Comparison of ENCODE assay signal across 17 cellular contexts in the genomic region with DNA sequence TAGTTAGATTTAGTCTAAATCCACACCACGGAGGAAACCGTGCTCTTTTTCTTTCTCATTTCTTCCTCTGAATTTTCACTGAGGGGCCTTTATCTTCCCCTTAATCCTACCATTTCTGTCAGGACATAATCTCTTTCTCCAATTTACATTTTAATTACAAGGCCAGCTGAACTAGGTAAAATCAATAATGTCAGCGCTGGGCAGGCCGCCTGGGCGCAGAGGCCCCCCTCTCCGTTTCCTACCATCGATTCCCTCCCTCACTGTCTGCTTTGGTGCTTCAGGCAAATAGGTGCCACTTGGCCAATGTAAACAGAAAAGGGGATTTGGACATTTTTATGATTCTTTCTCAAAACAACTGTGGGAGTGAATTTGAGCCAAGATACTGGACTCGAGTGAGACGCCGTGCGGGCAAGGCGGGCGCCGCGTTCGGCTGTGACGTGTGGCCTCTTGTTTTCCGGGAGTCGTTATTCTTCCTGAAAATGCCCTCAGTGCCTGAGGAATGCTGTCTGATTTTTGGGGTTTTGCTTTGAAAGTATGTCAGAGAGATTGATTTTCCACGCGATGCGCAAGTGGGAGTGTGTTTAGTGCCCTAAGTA. TPM values are rescaled to one million over a fixed set of nuclear protein-coding genes. Genes with fewer than 3 reads are reported as not detected.
DNase-seq lines count a peak whose midpoint lies in the region; ATAC-seq and TF ChIP-seq lines count a peak whose summit lies in the region.
"Had no signal": no experiment of that assay in that cellular context is flagged by ENCODE, and none has a peak within 500 bp of the region (broad histone marks: within the 10 kb centered on the region; RNA-seq: fewer than 3 reads in every experiment).

No MANE protein-coding gene starts in this region.

- H3K27me3 ChIP-seq in lower lobe of right lung (ENCODE audit: low read depth): no peaks in the 10 kb centered on the region
- H3K27me3 ChIP-seq in upper lobe of right lung: no peaks in the 10 kb centered on the region

- H3K36me3 ChIP-seq in lower lobe of right lung (peaks cover 59% of the 10 kb centered on the region), upper lobe of right lung (peaks cover 43% of the 10 kb centered on the region)

- no peaks in the 10 kb centered on the region for H3K9me3 Mint-ChIP-seq in chondrocyte (ENCODE audit: low read depth)
- H3K9me3 Mint-ChIP-seq in activated T-helper 17 cell treated with anti-CD3 and anti-CD28 coated beads, Interleukin-2, amount 50 U/mL, for 72 hours: no peaks in the 10 kb centered on the region

- ATAC-seq in left ventricle myocardium superior (no peak), lower lobe of right lung (no peak), upper lobe of right lung (no peak)
- no peak for ATAC-seq in activated T-helper 17 cell treated with anti-CD3 and anti-CD28 coated beads, Interleukin-2, amount 50 U/mL, for 72 hours (replicated peaks)

- H3K9me3 ChIP-seq in lower lobe of right lung (no peaks in the 10 kb centered on the region), upper lobe of right lung (no peaks in the 10 kb centered on the region)

- TF ChIP-seq CTCF in chondrocyte (IDR thresholded peaks at IDR 0.05): no peak
- no peak for TF ChIP-seq CTCF in lower lobe of right lung (IDR thresholded peaks at IDR 0.05)
- TF ChIP-seq CTCF in upper lobe of right lung (IDR thresholded peaks at IDR 0.05): no peak

- peaks cover 13% of the 10 kb centered on the region for H3K4me1 ChIP-seq in lower lobe of right lung
- peaks cover 7% of the 10 kb centered on the region for H3K4me1 ChIP-seq in upper lobe of right lung

- no peak overlapping the region for H3K4me3 Mint-ChIP-seq in chondrocyte (ENCODE audit: unreplicated experiment)
- H3K4me3 Mint-ChIP-seq in activated T-helper 17 cell treated with anti-CD3 and anti-CD28 coated beads, Interleukin-2, amount 50 U/mL, for 72 hours: no peak overlapping the region

- H3K27ac ChIP-seq in lower lobe of right lung (no peak overlapping the region), upper lobe of right lung (no peak overlapping the region)
- H3K27ac ChIP-seq: C4-2B, KMS-11 had no signal

- H3K4me1 Mint-ChIP-seq in chondrocyte (ENCODE audit: low read depth): no peaks in the 10 kb centered on the region
- H3K4me1 Mint-ChIP-seq in activated T-helper 17 cell treated with anti-CD3 and anti-CD28 coated beads, Interleukin-2, amount 50 U/mL, for 72 hours: no peaks in the 10 kb centered on the region

- H3K36me3 Mint-ChIP-seq in chondrocyte (ENCODE audit: low read depth): peaks cover 21% of the 10 kb centered on the region
- peaks cover 24% of the 10 kb centered on the region for H3K36me3 Mint-ChIP-seq in activated T-helper 17 cell treated with anti-CD3 and anti-CD28 coated beads, Interleukin-2, amount 50 U/mL, for 72 hours (ENCODE audit: low read depth)

- no peaks in the 10 kb centered on the region for H3K27me3 Mint-ChIP-seq in chondrocyte (ENCODE audit: low read depth)
- H3K27me3 Mint-ChIP-seq in activated T-helper 17 cell treated with anti-CD3 and anti-CD28 coated beads, Interleukin-2, amount 50 U/mL, for 72 hours: no peaks in the 10 kb centered on the region

- no peak overlapping the region for H3K27ac Mint-ChIP-seq in chondrocyte (ENCODE audit: unreplicated experiment)
- no peak overlapping the region for H3K27ac Mint-ChIP-seq in activated T-helper 17 cell treated with anti-CD3 and anti-CD28 coated beads, Interleukin-2, amount 50 U/mL, for 72 hours

- no peak overlapping the region for H3K4me3 ChIP-seq in lower lobe of right lung
- H3K4me3 ChIP-seq in upper lobe of right lung: no peak overlapping the region

- DNase-seq in cardiac septum (ENCODE audit: low spot score) (peak; percentile 17), left ventricle myocardium superior (no peak), chondrocyte (ENCODE audit: low spot score) (peak; percentile 17), lower lobe of right lung (peak; percentile 8), upper lobe of right lung (peak; percentile 12), HuH-7.5 (ENCODE audit: low spot score) (no peak)
- DNase-seq: GF-D8, NCI-H1048, NCI-H1436 treated with DMSO at 0.1 percent for 48 hours, NCI-H2029 treated with DMSO at 0.1 percent for 48 hours, NCI-H510A treated with DMSO at 0.1 percent for 48 hours had no signal

- intact Hi-C loops in cardiac septum (cut with DNase I) (loop anchor here (5.0 kb wide), 1 partner anchor 103 kb away; no protein-coding TSS in a partner anchor), left ventricle myocardium superior (cut with micrococcal nuclease) (no loop called here), lower lobe of right lung (cut with DNase I) (no loop called here), upper lobe of right lung (cut with DNase I) (no loop called here)

RNA-seq across cellular contexts. Expression of a gene that starts 22.6 kb away (rescaled TPM):
- total RNA-seq in cardiac septum (10.4 TPM), left ventricle myocardium superior (5.9 TPM), chondrocyte (20.7 to 35.1 TPM (median 20.9 TPM) in 3 replicates), lower lobe of right lung (27.9 TPM), upper lobe of right lung (28.3 TPM)
- total RNA-seq in activated T-helper 17 cell treated with anti-CD3 and anti-CD28 coated beads, Interleukin-2, amount 50 U/mL, for 72 hours: 10 to 100 TPM; 15.8 to 22.3 TPM

RNA-seq across cellular contexts. Expression of a gene that starts 36.7 kb away (rescaled TPM):
- total RNA-seq in cardiac septum (not detected), left ventricle myocardium superior (not detected), chondrocyte (not detected in 3 replicates), lower lobe of right lung (not detected), upper lobe of right lung (not detected)
- not detected for total RNA-seq in activated T-helper 17 cell treated with anti-CD3 and anti-CD28 coated beads, Interleukin-2, amount 50 U/mL, for 72 hours
- total RNA-seq: A673, H1, M059J had no signal

Comparison
In these comparisons a context has a peak if more than half of its experiments do, and no peak if none do; other contexts are left out.
1. DNase-seq: peak in cardiac septum (single experiment), chondrocyte (single experiment), lower lobe of right lung (single experiment) and upper lobe of right lung (single experiment); none in left ventricle myocardium superior (single experiment) and HuH-7.5 (single experiment).